27 cellular contexts compared by ENCODE assay signal in genomic region chr15:71336671-71337070, GRCh38.
DNase-seq lines count a peak whose midpoint lies in the region; ATAC-seq, FAIRE-seq and TF ChIP-seq lines count a peak whose summit lies in the region.
"Had no signal": no experiment of that assay in that cellular context is flagged by ENCODE, and none has a peak within 500 bp of the region (broad histone marks: within the 10 kb centered on the region; RNA-seq: fewer than 3 reads in every experiment).

No MANE protein-coding gene starts in this region.

- no peak for ATAC-seq in heart left ventricle
- ATAC-seq in right cardiac atrium: no peak
- no peak for ATAC-seq in GM21526 (IDR thresholded peaks at IDR 0.05; ENCODE audit: low FRiP score, unreplicated experiment)
- ATAC-seq in GM21717 (IDR thresholded peaks at IDR 0.05; ENCODE audit: unreplicated experiment): no peak
- ATAC-seq: left cardiac atrium had no signal

- no peak overlapping the region for H4K5ac ChIP-seq in H1 (ENCODE audit: insufficient read length, low read depth, low read length)

- peak overlapping the region; percentile 98 for H2BK12ac ChIP-seq in H1 (ENCODE audit: low read depth, low read length)

- H3K27me3 ChIP-seq in heart left ventricle (no peaks in the 10 kb centered on the region), right cardiac atrium (ENCODE audit: control insufficient read depth, insufficient read depth) (no peaks in the 10 kb centered on the region), H1 (replicated peaks in 1 of 4; ENCODE audit: control insufficient read depth in 3 of 4, extremely low read depth in 1 of 4, insufficient read depth in 3 of 4, low read length in 3 of 4) (no peaks in the 10 kb centered on the region)
- H3K27me3 ChIP-seq: spleen, transverse colon had no signal

- WGBS in heart left ventricle, 4 donors: 88 to 91% (median 90%) methylated on average over 3 of the region's 3 CpGs
- 85% methylated on average over 3 of the region's 3 CpGs for WGBS in right cardiac atrium
- 88% methylated on average over 3 of the region's 3 CpGs; no CpG with 5 or more reads in 1 of the 2 experiments for WGBS in H1 (ENCODE audit: extremely low coverage in 1 of 2, insufficient coverage in 1 of 2, insufficient read length in 1 of 2, insufficient replicate concordance in 2 of 2, low coverage in 1 of 2, low lambda C conversion rate in 2 of 2, missing lambda C conversion rate in 1 of 2), 2 experiments

- intact Hi-C loops in heart left ventricle (cut with DNase I) (loop anchor here in 3 of 10 donors (5.0 to 10.0 kb wide), 4 partner anchors 48 to 219 kb away; partner anchors contain the start of gene THSD4 (in 1 of the 3)), right cardiac atrium (cut with DNase I) (no loop called here)

- peak overlapping the region; percentile 29; the same call in 1 of the 2 replicates for H2BK5ac ChIP-seq in H1 (ENCODE audit: low read depth, low read length)

- H3K23ac ChIP-seq in H1 (ENCODE audit: insufficient read length): no peak overlapping the region

- H3K9ac ChIP-seq in H1 (replicated peaks in 1 of 4; ENCODE audit: extremely low read depth in 1 of 4, low read depth in 3 of 4, low read length in 3 of 4): no peak overlapping the region

- peak overlapping the region; percentile 45 for H3K27ac Mint-ChIP-seq in mesothelial cell of epicardium
- H3K27ac Mint-ChIP-seq: activated naive CD8-positive, alpha-beta T cell; activated T-helper 2 cell treated with anti-CD3 and anti-CD28 coated beads, Interferon-gamma antibody, Interleukin-2, Interleukin-4, amounts not matched to agents 10 μg/mL and 5 μg/mL and 100 μg/mL, durations not matched to agents 14 hours and 24 hours and 36 hours; B cell; IgD-negative memory B cell had no signal

- H2BK15ac ChIP-seq in H1 (ENCODE audit: low read length): no peak overlapping the region

- H3K18ac ChIP-seq in H1 (ENCODE audit: extremely low read depth, low read length): peak overlapping the region; percentile 71; the same call in 1 of the 2 replicates

- TF ChIP-seq POLR2A in heart left ventricle (IDR thresholded peaks at IDR 0.05) (no peak), H1 (IDR thresholded peaks at IDR 0.05; ENCODE audit: control extremely low read depth in 1 of 2, low read depth in 2 of 2, low read length in 2 of 2) (no peak)

- TF ChIP-seq CTCF in heart left ventricle (IDR thresholded peaks at IDR 0.05) (no peak), H1 (IDR thresholded peaks at IDR 0.05; ENCODE audit: control extremely low read depth in 1 of 3, insufficient read depth in 1 of 3, low read depth in 1 of 3, low read length in 3 of 3) (no peak), mesothelial cell of epicardium (IDR thresholded peaks at IDR 0.05; ENCODE audit: unreplicated experiment) (no peak)

- FAIRE-seq in H1 (lab: Jason Lieb, UNC) (peak; percentile 32), urothelium cell line (lab: Jason Lieb, UNC) (peak; percentile 79)
- FAIRE-seq: astrocyte, GM12891 had no signal

- peak overlapping the region; percentile 69 for H4K91ac ChIP-seq in H1 (replicated peaks; ENCODE audit: insufficient read length, low read length)

- no peaks in the 10 kb centered on the region for H3K36me3 Mint-ChIP-seq in mesothelial cell of epicardium
- H3K36me3 Mint-ChIP-seq: activated naive CD8-positive, alpha-beta T cell had no signal

- H4K20me1 ChIP-seq in H1 (replicated peaks in 1 of 2; ENCODE audit: control insufficient read depth in 1 of 2, insufficient read depth in 2 of 2, low read length in 2 of 2): no peaks in the 10 kb centered on the region

- no peak overlapping the region for H2BK120ac ChIP-seq in H1 (replicated peaks; ENCODE audit: low read depth, low read length)

- peak overlapping the region; percentile 91 for H2BK20ac ChIP-seq in H1 (ENCODE audit: low read length)

- peaks cover 56% of the 10 kb centered on the region for H3K4me1 Mint-ChIP-seq in mesothelial cell of epicardium
- H3K4me1 Mint-ChIP-seq: B cell, IgD-negative memory B cell had no signal

- no peak overlapping the region for H3K14ac ChIP-seq in H1 (ENCODE audit: insufficient read length)

- H3K9me3 ChIP-seq in heart left ventricle (no peaks in the 10 kb centered on the region), right cardiac atrium (ENCODE audit: control insufficient read depth, low read length) (no peaks in the 10 kb centered on the region), H1 (ENCODE audit: insufficient read depth in 2 of 2, low read depth in 1 of 2, low read length in 1 of 2) (no peaks in the 10 kb centered on the region)
- H3K9me3 ChIP-seq: neutrophil, spleen, transverse colon had no signal

- POLR2A ChIA-PET in H1 (lab: Charles Lee; ENCODE audit: partially characterized antibody): interaction anchor here (0.6 to 1.4 kb wide), 2 partner anchors 8 to 54 kb away, joined by 3 to 4 read pairs; no protein-coding TSS in a partner anchor

- no peaks in the 10 kb centered on the region for H3K79me1 ChIP-seq in H1 (ENCODE audit: low read depth, low read length)

- H4K8ac ChIP-seq in H1 (ENCODE audit: extremely low read depth, insufficient read depth, low read length): no peak overlapping the region

- peak overlapping the region; percentile 24 for H3K4ac ChIP-seq in H1 (replicated peaks; ENCODE audit: insufficient read length, low read depth, low read length)

- H3K27ac ChIP-seq in heart left ventricle (peak overlapping the region in 8 of 12 donors; percentile 81 to 94 (median 90)), right cardiac atrium (ENCODE audit: low read length) (no peak overlapping the region), H1 (ENCODE audit: low read depth, low read length) (peak overlapping the region; percentile 26; the same call in 1 of the 2 replicates)
- H3K27ac ChIP-seq: HL-60, neutrophil, spleen, transverse colon had no signal

- H3K79me2 ChIP-seq in H1 (ENCODE audit: control insufficient read depth in 1 of 2, insufficient read depth in 2 of 2, low read length in 2 of 2): no peaks in the 10 kb centered on the region

- H3K4me3 ChIP-seq in heart left ventricle: no peak overlapping the region
- no peak overlapping the region for H3K4me3 ChIP-seq in right cardiac atrium (ENCODE audit: low read length)
- H3K4me3 ChIP-seq in H1 (ENCODE audit: extremely low read depth in 1 of 4, insufficient read depth in 2 of 4, low read depth in 3 of 4, low read length in 4 of 4): no peak overlapping the region
- H3K4me3 ChIP-seq: spleen, transverse colon had no signal

- H2AFZ ChIP-seq in H1 (ENCODE audit: low read length): no peak overlapping the region

- H3K9me3 Mint-ChIP-seq in mesothelial cell of epicardium: no peaks in the 10 kb centered on the region
- H3K9me3 Mint-ChIP-seq: activated T-helper 2 cell treated with anti-CD3 and anti-CD28 coated beads, Interferon-gamma antibody, Interleukin-2, Interleukin-4, amounts not matched to agents 10 μg/mL and 5 μg/mL and 100 μg/mL, durations not matched to agents 14 hours and 24 hours and 36 hours; IgD-negative memory B cell had no signal

- CTCF ChIA-PET in H1 (lab: Charles Lee; ENCODE audit: partially characterized antibody): interaction anchor here (1.4 to 2.3 kb wide), 3 partner anchors 9 to 48 kb away, joined by 3 to 6 read pairs (median 3); no protein-coding TSS in a partner anchor

- DNase-seq in heart left ventricle (no peak), right cardiac atrium (no peak), H1 (ENCODE audit: low read depth in 1 of 2, low spot score in 2 of 2) (no peak), mesothelial cell of epicardium (ENCODE audit: low spot score in 2 of 2, unreplicated experiment in 2 of 2) (no peak), urothelium cell line (ENCODE audit: low spot score) (no peak), DMS53 treated with DMSO at 0.1 percent for 48 hours (lab: John Stamatoyannopoulos, UW; ENCODE audit: unreplicated experiment) (no peak)
- DNase-seq: activated CD4-positive, alpha-beta T cell treated with anti-CD3 and anti-CD28 coated beads, Interleukin-2, amount 50 U/mL, for 4 hours; activated CD8-positive, alpha-beta memory T cell treated with anti-CD3 and anti-CD28 coated beads, Interleukin-2, amount 50 U/mL, for 48 hours; DND-41; effector CD8-positive, alpha-beta T cell; left cardiac atrium; NCI-H1417 treated with DMSO at 0.1 percent for 48 hours; NCI-H510A; spleen; stimulated activated CD4-positive, alpha-beta T cell treated with anti-CD3 and anti-CD28 coated beads, Interleukin-4, amount 100 ng/mL, for 1 hour; stimulated activated naive CD4-positive, alpha-beta T cell treated with Interleukin-2 at 50 U/mL for 16 hours; transverse colon had no signal

- no peak overlapping the region for H3K56ac ChIP-seq in H1 (replicated peaks; ENCODE audit: insufficient read length, low read depth, low read length)

- no peaks in the 10 kb centered on the region for H3K23me2 ChIP-seq in H1 (ENCODE audit: low read depth, low read length)

- H2AK5ac ChIP-seq in H1 (ENCODE audit: low read depth, low read length): peak overlapping the region; percentile 91

- no peaks in the 10 kb centered on the region for H3K27me3 Mint-ChIP-seq in mesothelial cell of epicardium (ENCODE audit: low read depth)
- H3K27me3 Mint-ChIP-seq: activated naive CD8-positive, alpha-beta T cell had no signal

- H3K36me3 ChIP-seq in heart left ventricle: peaks cover 0 to 9% (median 0%) of the 10 kb centered on the region in 9 donors
- no peaks in the 10 kb centered on the region for H3K36me3 ChIP-seq in H1 (ENCODE audit: control insufficient read depth in 2 of 4, insufficient read depth in 4 of 4, low read length in 3 of 4)
- H3K36me3 ChIP-seq: neutrophil, spleen, transverse colon had no signal

- TF ChIP-seq RAD21 in H1 (IDR thresholded peaks at IDR 0.05 in 1 of 2, conservative IDR thresholded peaks at IDR 0.05 in 1 of 2; ENCODE audit: low read depth in 2 of 2, low read length in 2 of 2): no peak

- H3K4me1 ChIP-seq in heart left ventricle (peaks cover 0 to 38% (median 6%) of the 10 kb centered on the region in 12 donors), right cardiac atrium (ENCODE audit: control insufficient read depth, insufficient read depth, low read length) (peaks cover 1% of the 10 kb centered on the region), H1 (replicated peaks in 1 of 4; ENCODE audit: control insufficient read depth in 3 of 4, insufficient read depth in 4 of 4, low read length in 3 of 4) (peaks cover 6 to 12% (median 10%) of the 10 kb centered on the region in 4 experiments)
- H3K4me1 ChIP-seq: spleen had no signal

- H3K4me2 ChIP-seq in H1 (ENCODE audit: insufficient read depth in 1 of 2, low read depth in 2 of 2, low read length in 2 of 2): peak overlapping the region; percentile 23 to 28; a peak in 2 of 4 replicates

- TF ChIP-seq EP300 in H1 (IDR thresholded peaks at IDR 0.05; ENCODE audit: borderline replicate concordance in 1 of 2, low read depth in 2 of 2, low read length in 2 of 2): no peak

- no peak overlapping the region for H3K4me3 Mint-ChIP-seq in mesothelial cell of epicardium
- H3K4me3 Mint-ChIP-seq: activated naive CD8-positive, alpha-beta T cell; B cell; IgD-negative memory B cell had no signal

TF ChIP-seq in H1, 55 proteins besides CTCF, POLR2A, EP300 and RAD21 (continues in another document):
- TF ChIP-seq YY1 (IDR thresholded peaks at IDR 0.05; ENCODE audit: low read depth, low read length): no peak
- no peak for TF ChIP-seq POLR2AphosphoS5 (IDR thresholded peaks at IDR 0.05; ENCODE audit: low read depth, low read length)
- TF ChIP-seq KDM4A (IDR thresholded peaks at IDR 0.05; ENCODE audit: low read depth, low read length, severe bottlenecking): no peak
- TF ChIP-seq ZNF274 (IDR thresholded peaks at IDR 0.05; ENCODE audit: borderline replicate concordance, extremely low read depth, low read length): no peak
